In genomic region chrX:148784859-148785655, GRCh38 we compare ENCODE assay signal across 16 cellular contexts.
DNase-seq lines count a peak whose midpoint lies in the region; ATAC-seq lines count a peak whose summit lies in the region.
"Had no signal": no experiment of that assay in that cellular context is flagged by ENCODE, and none has a peak within 500 bp of the region (broad histone marks: within the 10 kb centered on the region; RNA-seq: fewer than 3 reads in every experiment).

No MANE protein-coding gene starts in this region.

- H3K4me3 Mint-ChIP-seq in activated CD4-positive, alpha-beta T cell treated with anti-CD3 and anti-CD28 coated beads, Interleukin-2, amount 10 ng/mL, durations not matched to agents 24 days and 14 days = no peak overlapping the region
- H3K4me3 Mint-ChIP-seq: activated CD8-positive, alpha-beta T cell treated with anti-CD3 and anti-CD28 coated beads for 36 hours; activated T-helper 17 cell treated with anti-CD3 and anti-CD28 coated beads, Interleukin-2, amount 50 U/mL, for 72 hours; stimulated activated naive B cell treated with anti-CD40 and anti-IgM and Interleukin-4, amounts not matched to agents 10 μg/mL and 1 μg/mL and 100 μg/mL, for 72 hours had no signal

- peak; percentile 63 for ATAC-seq in GM19351 (IDR thresholded peaks at IDR 0.05; ENCODE audit: unreplicated experiment)
- no peak for ATAC-seq in Right ventricle myocardium superior (ENCODE audit: poor library complexity)
- ATAC-seq in GM18519 (IDR thresholded peaks at IDR 0.05; ENCODE audit: low FRiP score, unreplicated experiment) = no peak
- ATAC-seq: activated CD8-positive, alpha-beta T cell treated with anti-CD3 and anti-CD28 coated beads for 36 hours; activated T-helper 17 cell treated with anti-CD3 and anti-CD28 coated beads, Interleukin-2, amount 50 U/mL, for 72 hours had no signal

- H3K27me3 Mint-ChIP-seq in activated CD4-positive, alpha-beta T cell treated with anti-CD3 and anti-CD28 coated beads, Interleukin-2, amount 10 ng/mL, durations not matched to agents 24 days and 14 days = no peaks in the 10 kb centered on the region
- H3K27me3 Mint-ChIP-seq: activated CD8-positive, alpha-beta T cell treated with anti-CD3 and anti-CD28 coated beads for 36 hours; activated T-helper 17 cell treated with anti-CD3 and anti-CD28 coated beads, Interleukin-2, amount 50 U/mL, for 72 hours; stimulated activated naive B cell treated with anti-CD40 and anti-IgM and Interleukin-4, amounts not matched to agents 10 μg/mL and 1 μg/mL and 100 μg/mL, for 72 hours had no signal

- intact Hi-C loops in activated CD4-positive, alpha-beta T cell treated with anti-CD3 and anti-CD28 coated beads, Interleukin-2, amount 10 ng/mL, durations not matched to agents 24 days and 14 days (cut with micrococcal nuclease) = no loop called here
- intact Hi-C loops in Right ventricle myocardium superior (cut with DNase I) = no loop called here

- no peak overlapping the region for H3K27ac Mint-ChIP-seq in activated CD4-positive, alpha-beta T cell treated with anti-CD3 and anti-CD28 coated beads, Interleukin-2, amount 10 ng/mL, durations not matched to agents 24 days and 14 days
- H3K27ac Mint-ChIP-seq: activated CD8-positive, alpha-beta T cell treated with anti-CD3 and anti-CD28 coated beads for 36 hours; activated T-helper 17 cell treated with anti-CD3 and anti-CD28 coated beads, Interleukin-2, amount 50 U/mL, for 72 hours; stimulated activated naive B cell treated with anti-CD40 and anti-IgM and Interleukin-4, amounts not matched to agents 10 μg/mL and 1 μg/mL and 100 μg/mL, for 72 hours had no signal

- no peaks in the 10 kb centered on the region for H3K36me3 Mint-ChIP-seq in activated CD4-positive, alpha-beta T cell treated with anti-CD3 and anti-CD28 coated beads, Interleukin-2, amount 10 ng/mL, durations not matched to agents 24 days and 14 days (ENCODE audit: low read depth)

- no peaks in the 10 kb centered on the region for H3K4me1 Mint-ChIP-seq in activated CD4-positive, alpha-beta T cell treated with anti-CD3 and anti-CD28 coated beads, Interleukin-2, amount 10 ng/mL, durations not matched to agents 24 days and 14 days
- H3K4me1 Mint-ChIP-seq: activated T-helper 17 cell treated with anti-CD3 and anti-CD28 coated beads, Interleukin-2, amount 50 U/mL, for 72 hours; stimulated activated naive B cell treated with anti-CD40 and anti-IgM and Interleukin-4, amounts not matched to agents 10 μg/mL and 1 μg/mL and 100 μg/mL, for 72 hours had no signal

- no peaks in the 10 kb centered on the region for H3K9me3 Mint-ChIP-seq in activated CD4-positive, alpha-beta T cell treated with anti-CD3 and anti-CD28 coated beads, Interleukin-2, amount 10 ng/mL, durations not matched to agents 24 days and 14 days
- H3K9me3 Mint-ChIP-seq: activated CD8-positive, alpha-beta T cell treated with anti-CD3 and anti-CD28 coated beads for 36 hours; activated T-helper 17 cell treated with anti-CD3 and anti-CD28 coated beads, Interleukin-2, amount 50 U/mL, for 72 hours had no signal

- DNase-seq in Ammon's horn (ENCODE audit: low spot score) = peak; percentile 3
- peak; percentile 25 for DNase-seq in NCI-H1105 treated with DMSO at 0.1 percent for 48 hours (lab: John Stamatoyannopoulos, UW)
- DNase-seq in astrocyte of the hippocampus (ENCODE audit: low read depth, low spot score) = peak; percentile 28
- DNase-seq in activated CD4-positive, alpha-beta T cell treated with anti-CD3 and anti-CD28 coated beads, Interleukin-2, amount 10 ng/mL, durations not matched to agents 24 days and 14 days = no peak
- DNase-seq in Right ventricle myocardium superior = no peak
- DNase-seq in T-helper 2 cell = no peak
- DNase-seq: activated CD8-positive, alpha-beta T cell treated with anti-CD3 and anti-CD28 coated beads for 36 hours; dermis blood vessel endothelial cell; NCI-H446; SHP77 treated with DMSO at 0.1 percent for 48 hours; sigmoid colon; stimulated activated CD4-positive, alpha-beta T cell treated with anti-CD3 and anti-CD28 coated beads, Interleukin-4, amount 100 ng/mL, for 4 hours; stimulated activated naive B cell treated with anti-CD40 and anti-IgM and Interleukin-4, amounts not matched to agents 10 μg/mL and 1 μg/mL and 100 μg/mL, for 72 hours had no signal

Comparison
In these comparisons a context has a peak if more than half of its experiments do, and no peak if none do; other contexts are left out.
1. DNase-seq: peak in Ammon's horn (single experiment), NCI-H1105 treated with DMSO at 0.1 percent for 48 hours (single experiment) and astrocyte of the hippocampus (single experiment); none in activated CD4-positive, alpha-beta T cell treated with anti-CD3 and anti-CD28 coated beads, Interleukin-2, amount 10 ng/mL, durations not matched to agents 24 days and 14 days (single experiment), Right ventricle myocardium superior (single experiment) and T-helper 2 cell (0 of 5).